9 cellular contexts compared by ENCODE assay signal in the genomic region with DNA sequence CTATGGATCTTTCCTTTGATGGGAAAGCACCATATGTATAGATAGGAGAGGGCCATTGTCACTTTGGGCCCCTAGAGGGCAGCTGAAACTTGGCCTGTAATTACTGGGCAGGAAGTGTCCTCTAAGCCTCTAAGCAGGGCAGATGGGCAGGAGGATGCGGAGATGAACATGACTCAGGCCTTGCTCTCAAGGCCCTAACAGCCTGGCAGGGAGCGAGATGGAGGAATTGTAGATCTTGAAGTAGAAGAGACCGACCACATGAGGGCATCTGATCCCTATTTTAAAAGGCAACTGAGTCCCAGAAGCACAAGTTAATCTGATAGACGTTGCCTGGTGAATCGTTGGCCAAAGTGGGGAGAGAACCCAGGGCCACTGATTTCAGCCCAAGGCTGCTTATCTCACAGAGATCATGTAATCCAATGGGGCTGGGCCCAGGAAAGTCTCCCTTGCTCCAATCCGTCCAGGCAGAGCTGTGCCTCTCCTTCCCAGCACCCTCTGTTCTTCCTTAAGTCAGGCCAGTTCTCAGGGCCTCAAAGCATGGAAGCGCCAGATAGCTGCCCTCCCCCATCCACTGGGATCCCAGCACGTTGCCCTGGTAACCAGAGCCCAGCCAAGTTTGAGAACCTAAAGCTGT. TPM values are rescaled to one million over a fixed set of nuclear protein-coding genes. Genes with fewer than 3 reads are reported as not detected.
DNase-seq lines count a peak whose midpoint lies in the region; ATAC-seq and TF ChIP-seq lines count a peak whose summit lies in the region.
"Had no signal": no experiment of that assay in that cellular context is flagged by ENCODE, and none has a peak within 500 bp of the region (broad histone marks: within the 10 kb centered on the region; RNA-seq: fewer than 3 reads in every experiment).

No MANE protein-coding gene starts in this region.

- DNase-seq in Calu3 = peak; percentile 45
- DNase-seq in H7 = peak; percentile 69
- peak; percentile 48 for DNase-seq in Panc1 (ENCODE audit: low read depth, low spot score)
- DNase-seq in anterior cingulate cortex (lab: John Stamatoyannopoulos, UW) = peak in 47 of 58 donors; percentile 18 to 81 (median 46)
- peak; percentile 69 for DNase-seq in iPS DF 19.7 (ENCODE audit: low read depth, low spot score)
- DNase-seq in stimulated activated CD4-positive, alpha-beta T cell treated with anti-CD3 and anti-CD28 coated beads, Interleukin-4, amount 100 ng/mL, for 24 hours = peak; percentile 55
- no peak for DNase-seq in stimulated activated CD8-positive, alpha-beta memory T cell treated with anti-CD3 and anti-CD28 coated beads, Interleukin-4, amount 100 ng/mL, for 48 hours
- no peak for DNase-seq in T-helper 9 cell

- no peaks in the 10 kb centered on the region for H3K9me3 ChIP-seq in Panc1 (ENCODE audit: control insufficient read depth, insufficient read depth, low read depth, low read length)
- H3K9me3 ChIP-seq: thoracic aorta had no signal

- no peaks in the 10 kb centered on the region for H3K36me3 ChIP-seq in H7 (replicated peaks; ENCODE audit: control insufficient read depth, insufficient read depth, low read length)
- H3K36me3 ChIP-seq in Panc1 (ENCODE audit: control insufficient read depth, insufficient read depth, low read length) = no peaks in the 10 kb centered on the region
- H3K36me3 ChIP-seq: thoracic aorta had no signal

- CTCF ChIA-PET in Calu3 (lab: Charles Lee) (interaction anchor here (0.7 kb wide), 1 partner anchor 188 kb away, joined by 3 read pairs; no protein-coding TSS in a partner anchor), Panc1 (lab: Charles Lee) (no interaction called here)

- in situ Hi-C loops in Panc1 (cut with HindIII; ENCODE audit: low pct_unique_long_range_greater_than_20kb, low sequenced_read_pairs) = no loop called here

- no peak overlapping the region for H3K4me3 Mint-ChIP-seq in Calu3 (ENCODE audit: low read depth, unreplicated experiment)

- no peak overlapping the region for H3K4me3 ChIP-seq in H7 (ENCODE audit: insufficient read depth, low read depth, low read length)
- no peak overlapping the region for H3K4me3 ChIP-seq in Panc1 (ENCODE audit: low read depth in 2 of 2, low read length in 2 of 2)
- H3K4me3 ChIP-seq: thoracic aorta had no signal

- H3K27ac ChIP-seq in Panc1 (ENCODE audit: low read length) = no peak overlapping the region
- H3K27ac ChIP-seq: thoracic aorta had no signal

- TF ChIP-seq CTCF in Calu3 (IDR thresholded peaks at IDR 0.05; ENCODE audit: unreplicated experiment) = no peak
- no peak; the same call in 1 of the 2 replicates for TF ChIP-seq CTCF in Panc1 (IDR thresholded peaks at IDR 0.05)

- H3K27ac Mint-ChIP-seq in Calu3 (ENCODE audit: unreplicated experiment) = no peak overlapping the region

- no TSS peak for BruUV-seq in Calu3 (replicated peaks; lab: Mats Ljungman, UMichigan)
- no TSS peak for BruUV-seq in Panc1 (replicated peaks; lab: Mats Ljungman, UMichigan)

- intact Hi-C loops in Calu3 (cut with micrococcal nuclease; ENCODE audit: unreplicated experiment) = loop anchor here (5.0 kb wide), 2 partner anchors 106 to 471 kb away; partner anchors contain the start of genes NAGA and PHETA2
- intact Hi-C loops in Panc1 (cut with micrococcal nuclease; ENCODE audit: unreplicated experiment) = loop anchor here (5.0 to 10.0 kb wide), 2 partner anchors 106 to 148 kb away; partner anchors contain the start of genes NAGA and PHETA2

- H3K9me3 Mint-ChIP-seq in Calu3 (ENCODE audit: low read depth, unreplicated experiment) = no peaks in the 10 kb centered on the region

- peak; percentile 83 for ATAC-seq in Panc1

- POLR2A ChIA-PET in Panc1 (lab: Charles Lee) = no interaction called here

- no peaks in the 10 kb centered on the region for H3K4me1 ChIP-seq in Panc1 (ENCODE audit: control insufficient read depth, insufficient read depth, low read length)

- peaks cover 7% of the 10 kb centered on the region for H3K4me1 Mint-ChIP-seq in Calu3 (ENCODE audit: low read depth, unreplicated experiment)

- no peaks in the 10 kb centered on the region for H3K36me3 Mint-ChIP-seq in Calu3 (ENCODE audit: insufficient read depth, unreplicated experiment)

- H3K27me3 ChIP-seq in H7 (ENCODE audit: control insufficient read depth, insufficient read depth, low read length) (peaks cover 1% of the 10 kb centered on the region; the same call in 1 of the 2 replicates), Panc1 (ENCODE audit: control insufficient read depth, insufficient read depth, low read length) (no peaks in the 10 kb centered on the region)

- peaks cover 26% of the 10 kb centered on the region for H3K27me3 Mint-ChIP-seq in Calu3 (ENCODE audit: unreplicated experiment)

RNA-seq across cellular contexts. Expression of gene SEPTIN3, which starts 2.5 kb away (rescaled TPM):
- total RNA-seq in Calu3 (2022) (3.2 and 3.4 TPM in 2 replicates), Panc1 (2021; ENCODE audit: unreplicated experiment) (3.9 TPM)
- 8.1 and 11.0 TPM in 2 replicates for total RNA-seq in H7 (2014; rRNA removed; shearing (Covaris generic))
- 3.9 TPM for polyA plus RNA-seq in Panc1 (2012; ENCODE audit: insufficient read length)
- total RNA-seq: thoracic aorta had no signal

RNA-seq across cellular contexts. Expression of gene CENPM, which starts 19.8 kb away (rescaled TPM):
- total RNA-seq in Calu3 (2022) = 46.7 and 69.3 TPM in 2 replicates
- 56.7 and 66.3 TPM in 2 replicates for total RNA-seq in H7 (2014; rRNA removed; shearing (Covaris generic))
- 39.8 TPM for total RNA-seq in Panc1 (2021; ENCODE audit: unreplicated experiment)
- polyA plus RNA-seq in Panc1 (2012; ENCODE audit: insufficient read length) = 25.3 TPM
- total RNA-seq: thoracic aorta had no signal

RNA-seq across cellular contexts. Expression of gene WBP2NL, which starts 31.9 kb away (rescaled TPM):
- 2.8 and 3.7 TPM in 2 replicates for total RNA-seq in Calu3 (2022)
- total RNA-seq in H7 (2014; rRNA removed; shearing (Covaris generic)) = not detected in 2 replicates
- total RNA-seq in Panc1 (2021; ENCODE audit: unreplicated experiment) = 0.44 TPM
- 0.39 TPM for polyA plus RNA-seq in Panc1 (2012; ENCODE audit: insufficient read length)

RNA-seq across cellular contexts. Expression of gene TNFRSF13C, which starts 40.1 kb away (rescaled TPM):
- total RNA-seq in Calu3 (2022) (1.4 and 1.5 TPM in 2 replicates), Panc1 (2021; ENCODE audit: unreplicated experiment) (1.0 TPM)
- total RNA-seq in H7 (2014; rRNA removed; shearing (Covaris generic)) = 1.1 and 1.2 TPM in 2 replicates
- polyA plus RNA-seq in Panc1 (2012; ENCODE audit: insufficient read length) = 0.18 TPM
- total RNA-seq: thoracic aorta had no signal

Comparison
In these comparisons a context has a peak if more than half of its experiments do, and no peak if none do; other contexts are left out.
1. DNase-seq: peak in Calu3 (single experiment), H7 (single experiment), Panc1 (single experiment), anterior cingulate cortex (47 of 58), iPS DF 19.7 (single experiment) and stimulated activated CD4-positive, alpha-beta T cell treated with anti-CD3 and anti-CD28 coated beads, Interleukin-4, amount 100 ng/mL, for 24 hours (single experiment); none in stimulated activated CD8-positive, alpha-beta memory T cell treated with anti-CD3 and anti-CD28 coated beads, Interleukin-4, amount 100 ng/mL, for 48 hours (single experiment) and T-helper 9 cell (single experiment).